Comparison of ENCODE assay signal across 8 cellular contexts in the genomic region with DNA sequence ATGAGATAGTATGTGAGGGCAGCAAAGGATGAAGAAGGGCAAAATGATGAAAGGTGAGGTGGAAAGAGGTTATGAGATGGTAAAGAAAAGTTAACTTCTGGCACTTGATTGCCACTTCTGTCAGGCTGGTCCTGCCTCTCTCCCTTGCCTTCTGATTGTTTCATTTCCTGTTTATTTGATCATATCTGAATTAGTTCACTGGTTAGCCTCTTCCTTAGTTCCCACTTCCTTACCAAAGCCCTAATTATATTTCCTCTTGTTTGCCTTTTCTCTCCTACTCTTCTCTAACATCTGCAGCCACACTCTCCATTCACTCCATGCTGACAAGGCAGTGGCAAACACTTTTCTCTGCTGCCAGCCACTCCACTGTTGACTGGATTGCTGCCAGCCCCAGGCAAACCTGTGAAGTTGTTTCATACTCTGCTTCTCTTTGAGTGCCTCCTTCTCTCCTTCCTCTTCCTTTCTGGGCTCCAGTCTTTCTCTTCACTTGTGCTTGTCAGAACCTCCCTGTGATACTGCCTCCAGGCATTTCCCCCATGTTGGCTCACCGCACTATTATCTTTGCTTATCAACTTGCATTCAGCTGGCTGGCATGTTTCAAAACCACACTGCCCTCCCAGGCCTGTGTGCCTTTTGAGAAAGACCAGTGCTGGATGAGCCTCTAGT. TPM values are rescaled to one million over a fixed set of nuclear protein-coding genes. Genes with fewer than 3 reads are reported as not detected.
DNase-seq lines count a peak whose midpoint lies in the region; ATAC-seq and TF ChIP-seq lines count a peak whose summit lies in the region.

No MANE protein-coding gene starts in this region.

- peak overlapping the region in 2 of 4 donors; percentile 55 to 56 for H3K27ac ChIP-seq in esophagus squamous epithelium

- H3K4me3 Mint-ChIP-seq in activated CD8-positive, alpha-beta T cell treated with anti-CD3 and anti-CD28 coated beads for 36 hours = peak overlapping the region; percentile 2

- DNase-seq in Right ventricle myocardium inferior (ENCODE audit: missing footprints) (no peak), cardiac septum (ENCODE audit: low spot score) (no peak), left cardiac atrium (peak; percentile 35), superior temporal gyrus (ENCODE audit: extremely low spot score) (peak; percentile 21), DMS53 treated with DMSO at 0.1 percent for 48 hours (lab: John Stamatoyannopoulos, UW; ENCODE audit: unreplicated experiment) (no peak), SHP77 (lab: John Stamatoyannopoulos, UW) (no peak), esophagus squamous epithelium (lab: John Stamatoyannopoulos, UW) (no peak)
- DNase-seq in activated CD8-positive, alpha-beta T cell treated with anti-CD3 and anti-CD28 coated beads for 36 hours = peak; percentile 34

- H3K9me3 Mint-ChIP-seq in activated CD8-positive, alpha-beta T cell treated with anti-CD3 and anti-CD28 coated beads for 36 hours = peaks cover 1% of the 10 kb centered on the region

- no peaks in the 10 kb centered on the region for H3K9me3 ChIP-seq in esophagus squamous epithelium

- H3K36me3 Mint-ChIP-seq in activated CD8-positive, alpha-beta T cell treated with anti-CD3 and anti-CD28 coated beads for 36 hours (ENCODE audit: low read depth) = peaks cover 58% of the 10 kb centered on the region

- ATAC-seq in Right ventricle myocardium inferior = peak; percentile 69
- ATAC-seq in activated CD8-positive, alpha-beta T cell treated with anti-CD3 and anti-CD28 coated beads for 36 hours = peak; percentile 65
- peak; percentile 78 to 91 for ATAC-seq in left cardiac atrium

- H3K27me3 Mint-ChIP-seq in activated CD8-positive, alpha-beta T cell treated with anti-CD3 and anti-CD28 coated beads for 36 hours = no peaks in the 10 kb centered on the region

- peaks cover 4 to 63% (median 24%) of the 10 kb centered on the region in 3 donors for H3K36me3 ChIP-seq in esophagus squamous epithelium

- peaks cover 60% of the 10 kb centered on the region for H3K4me1 Mint-ChIP-seq in activated CD8-positive, alpha-beta T cell treated with anti-CD3 and anti-CD28 coated beads for 36 hours (ENCODE audit: low read depth)

- H3K4me3 ChIP-seq in esophagus squamous epithelium = no peak overlapping the region

- CTCF ChIA-PET in activated CD8-positive, alpha-beta T cell treated with anti-CD3 and anti-CD28 coated beads for 36 hours (lab: Charles Lee) = interaction anchor here (1.1 kb wide), 1 partner anchor 62 kb away, joined by 6 read pairs; no protein-coding TSS in a partner anchor

- POLR2A ChIA-PET in activated CD8-positive, alpha-beta T cell treated with anti-CD3 and anti-CD28 coated beads for 36 hours (lab: Charles Lee) = interaction anchor here (0.7 to 5.4 kb wide), 9 partner anchors 7 to 134 kb away, joined by 3 to 46 read pairs (median 5); partner anchors contain the start of genes PARP2, PIP4P1 and PNP

- no peak for TF ChIP-seq CTCF in activated CD8-positive, alpha-beta T cell treated with anti-CD3 and anti-CD28 coated beads for 36 hours (IDR thresholded peaks at IDR 0.05)
- no peak for TF ChIP-seq CTCF in esophagus squamous epithelium (IDR thresholded peaks at IDR 0.05)

- no peaks in the 10 kb centered on the region for H3K27me3 ChIP-seq in esophagus squamous epithelium

- peaks cover 0 to 23% (median 0%) of the 10 kb centered on the region in 3 donors for H3K4me1 ChIP-seq in esophagus squamous epithelium

- intact Hi-C loops in Right ventricle myocardium inferior (cut with DNase I) (no loop called here), cardiac septum (cut with DNase I) (no loop called here), left cardiac atrium (cut with DNase I) (loop anchor here in 1 of 2 donors (10.0 kb wide), 1 partner anchor 127 kb away; no protein-coding TSS in a partner anchor), esophagus squamous epithelium (cut with DNase I) (no loop called here)
- intact Hi-C loops in activated CD8-positive, alpha-beta T cell treated with anti-CD3 and anti-CD28 coated beads for 36 hours (cut with micrococcal nuclease) = no loop called here

- no peak for TF ChIP-seq POLR2A in esophagus squamous epithelium (IDR thresholded peaks at IDR 0.05)

- peak overlapping the region; percentile 94 for H3K27ac Mint-ChIP-seq in activated CD8-positive, alpha-beta T cell treated with anti-CD3 and anti-CD28 coated beads for 36 hours

- WGBS in esophagus squamous epithelium, 2 donors = 38 to 54% methylated on average over 1 of the region's 1 CpG

RNA-seq across cellular contexts. Expression of gene PNP, which starts 8.1 kb away (rescaled TPM):
- total RNA-seq in Right ventricle myocardium inferior (7.6 TPM), cardiac septum (17.4 TPM), left cardiac atrium (10 to 100 TPM; 10.8 to 29.4 TPM), esophagus squamous epithelium (100 to 1,000 TPM in 2 of 4 donors, 10 to 100 TPM in 2; 84.4 to 155 (median 104) TPM)
- 100 to 1,000 TPM; 176 to 183 TPM for total RNA-seq in activated CD8-positive, alpha-beta T cell treated with anti-CD3 and anti-CD28 coated beads for 36 hours

RNA-seq across cellular contexts. Expression of gene PIP4P1, which starts 16.1 kb away (rescaled TPM):
- total RNA-seq in Right ventricle myocardium inferior (17.2 TPM), cardiac septum (18.2 TPM), left cardiac atrium (10 to 100 TPM; 19.5 to 23.2 TPM), esophagus squamous epithelium (10 to 100 TPM; 15.8 to 25.7 (median 19.1) TPM)
- total RNA-seq in activated CD8-positive, alpha-beta T cell treated with anti-CD3 and anti-CD28 coated beads for 36 hours = 10 to 100 TPM; 21.0 to 27.3 TPM

RNA-seq across cellular contexts. Expression of gene APEX1, which starts 22.3 kb away (rescaled TPM):
- total RNA-seq in Right ventricle myocardium inferior (67.2 TPM), cardiac septum (66.0 TPM), left cardiac atrium (10 to 100 TPM; 68.3 to 91.5 TPM), esophagus squamous epithelium (100 to 1,000 TPM in 3 of 4 donors, 10 to 100 TPM in 1; 75.7 to 132 (median 115) TPM)
- total RNA-seq in activated CD8-positive, alpha-beta T cell treated with anti-CD3 and anti-CD28 coated beads for 36 hours = 100 to 1,000 TPM; 196 to 211 TPM

RNA-seq across cellular contexts. Expression of gene OSGEP, which starts 22.7 kb away (rescaled TPM):
- total RNA-seq in Right ventricle myocardium inferior (18.8 TPM), cardiac septum (21.2 TPM), left cardiac atrium (10 to 100 TPM; 15.4 to 23.5 TPM), esophagus squamous epithelium (10 to 100 TPM; 22.3 to 41.6 (median 26.6) TPM)
- 10 to 100 TPM; 39.5 to 40.7 TPM for total RNA-seq in activated CD8-positive, alpha-beta T cell treated with anti-CD3 and anti-CD28 coated beads for 36 hours

RNA-seq across cellular contexts. Expression of gene RNASE10, which starts 28.0 kb away (rescaled TPM):
- total RNA-seq in Right ventricle myocardium inferior (0.27 TPM), cardiac septum (0.48 TPM), left cardiac atrium (under 1 TPM; 0.27 to 0.34 TPM), esophagus squamous epithelium (not detected)
- under 1 TPM in 1 of 2 experiments, not detected in 1; 0.23 TPM for total RNA-seq in activated CD8-positive, alpha-beta T cell treated with anti-CD3 and anti-CD28 coated beads for 36 hours

Comparison
In these comparisons a context has a peak if more than half of its experiments do, and no peak if none do; other contexts are left out.
1. DNase-seq: peak in activated CD8-positive, alpha-beta T cell treated with anti-CD3 and anti-CD28 coated beads for 36 hours (single experiment), left cardiac atrium (single experiment) and superior temporal gyrus (single experiment); none in Right ventricle myocardium inferior (single experiment), cardiac septum (single experiment), DMS53 treated with DMSO at 0.1 percent for 48 hours (single experiment), SHP77 (0 of 2) and esophagus squamous epithelium (single experiment).
2. Peak in every context shown above with its lines, with median percentiles within 50 percentile points of each other: ATAC-seq.